Comparison of ENCODE assay signal across 8 cellular contexts in the genomic region with DNA sequence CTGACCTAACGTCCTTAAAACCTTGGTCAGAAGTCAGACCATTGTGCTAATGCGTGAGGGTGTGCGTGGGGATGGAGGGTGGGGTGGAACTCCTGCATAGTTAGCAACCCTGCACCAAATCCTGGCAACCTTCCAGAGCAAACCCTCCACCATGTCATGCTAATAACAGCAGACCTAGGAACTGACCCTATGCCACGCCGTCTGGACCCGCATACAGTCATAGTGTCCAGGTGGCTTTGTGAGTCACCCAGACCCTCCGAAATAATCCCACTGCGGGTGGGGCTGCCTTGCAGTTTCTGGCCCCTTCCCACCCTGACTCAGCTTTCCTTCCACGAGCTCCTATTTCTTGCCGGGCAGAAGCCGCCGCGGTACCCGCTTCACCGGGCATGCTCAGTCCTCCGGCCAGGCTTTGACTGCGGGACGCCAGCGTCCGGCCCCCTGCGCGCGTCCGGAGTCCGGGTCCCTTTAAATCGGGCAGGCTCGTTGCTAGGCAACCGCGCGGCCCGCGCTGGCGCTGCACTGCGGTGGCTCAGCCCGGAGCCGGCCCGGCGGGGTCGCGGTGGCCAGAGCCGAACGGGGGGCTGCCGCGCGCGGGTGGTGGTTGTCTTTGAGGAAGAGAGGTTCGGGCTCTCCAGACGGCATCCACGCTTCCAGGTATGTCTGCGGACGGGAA. TPM values are rescaled to one million over a fixed set of nuclear protein-coding genes. Genes with fewer than 3 reads are reported as not detected.
DNase-seq lines count a peak whose midpoint lies in the region; ATAC-seq, FAIRE-seq and TF ChIP-seq lines count a peak whose summit lies in the region.

A gene (plus strand): TSS at position 493 of the 673 bp plus-strand sequence. CDS start 7,619 bp downstream, outside the sequence.

- 42% methylated on average over 9 of the region's 51 CpGs for WGBS in A549 (ENCODE audit: missing lambda C conversion rate)
- 48% methylated on average over 21 of the region's 51 CpGs; no CpG with 5 or more reads in 1 of the 2 donors for WGBS in transverse colon (ENCODE audit: low coverage in 1 of 2), 2 donors

- intact Hi-C loops in transverse colon (cut with DNase I; ENCODE audit: low total_unique reads), result no loop called here

- peak within 1 kb of the TSS; percentile 94 for H3K4me2 ChIP-seq in A549

- TF ChIP-seq CTCF in A549 (IDR thresholded peaks at IDR 0.05) (no peak), endothelial cell (IDR thresholded peaks at IDR 0.05; ENCODE audit: unreplicated experiment) (no peak), transverse colon (IDR thresholded peaks at IDR 0.05) (no peak)

- POLR2A ChIA-PET in A549 (lab: Yijun Ruan, JAX), result no interaction called here

- peak; percentile 7 to 28 for DNase-seq in A549 (ENCODE audit: low read depth in 1 of 2, low spot score in 1 of 2)
- DNase-seq in RPMI7951 (ENCODE audit: low read depth), result peak; percentile 32
- DNase-seq in endothelial cell (ENCODE audit: low spot score), result peak; percentile 76
- DNase-seq in midbrain (lab: John Stamatoyannopoulos, UW), result peak; percentile 51
- peak; percentile 30 for DNase-seq in transverse colon
- no peak for DNase-seq in MV-4-11 (lab: John Stamatoyannopoulos, UW)

- no peak for TF ChIP-seq RAD21 in A549 (conservative IDR thresholded peaks at IDR 0.05 in 1 of 2, IDR thresholded peaks at IDR 0.05 in 1 of 2)

- H3K27me3 ChIP-seq in transverse colon, result peaks cover 9% of the 10 kb centered on the region

- peaks cover 2% of the 10 kb centered on the region for H3K27me3 Mint-ChIP-seq in endothelial cell (ENCODE audit: unreplicated experiment)

- TF ChIP-seq EP300 in A549 (IDR thresholded peaks at IDR 0.05) (no peak), transverse colon (IDR thresholded peaks at IDR 0.05; ENCODE audit: low read depth) (no peak)

- in situ Hi-C loops in transverse colon (cut with MboI; ENCODE audit: low pct_ligation_motif_present in 1 of 4, low pct_unique_long_range_greater_than_20kb in 1 of 4, low sequenced_read_pairs in 3 of 4), result no loop called here

- FAIRE-seq in A549 (lab: Jason Lieb, UNC), result no peak

- ATAC-seq in A549 (peak; percentile 77 to 93; a peak in 5 of 6 replicates), GM18868 (IDR thresholded peaks at IDR 0.05; ENCODE audit: unreplicated experiment) (peak; percentile 79), HG03460 (IDR thresholded peaks at IDR 0.05; ENCODE audit: unreplicated experiment) (no peak)

- H3K4me1 Mint-ChIP-seq in endothelial cell (ENCODE audit: unreplicated experiment), result peaks cover 24% of the 10 kb centered on the region

- no peaks in the 10 kb centered on the region for H3K9me3 ChIP-seq in A549
- no peaks in the 10 kb centered on the region for H3K9me3 ChIP-seq in transverse colon

- TF ChIP-seq POLR2A in A549 (IDR thresholded peaks at IDR 0.05; ENCODE audit: low read length), result no peak
- no peak for TF ChIP-seq POLR2A in transverse colon (IDR thresholded peaks at IDR 0.05)

- no peaks in the 10 kb centered on the region for H3K9me3 Mint-ChIP-seq in endothelial cell (ENCODE audit: unreplicated experiment)

- no peaks in the 10 kb centered on the region for H3K36me3 Mint-ChIP-seq in endothelial cell (ENCODE audit: low read depth, unreplicated experiment)

- no peak within 1 kb of the TSS for H3K27ac Mint-ChIP-seq in endothelial cell (ENCODE audit: unreplicated experiment)

- H3K36me3 ChIP-seq in transverse colon, result no peaks in the 10 kb centered on the region

- CTCF ChIA-PET in A549 (lab: Yijun Ruan, JAX), result no interaction called here

- peak within 1 kb of the TSS in 1 of 2 experiments; percentile 71; a peak in 3 of 6 replicates for H3K27ac ChIP-seq in A549
- no peak within 1 kb of the TSS for H3K27ac ChIP-seq in transverse colon

- H3K4me3 Mint-ChIP-seq in endothelial cell (ENCODE audit: unreplicated experiment), result peak within 1 kb of the TSS; percentile 62

- H3K4me1 ChIP-seq in A549 (no peaks in the 10 kb centered on the region), transverse colon (peaks cover 0 to 4% (median 0%) of the 10 kb centered on the region in 4 donors)

- H3K4me3 ChIP-seq in A549 (peak within 1 kb of the TSS; percentile 66), transverse colon (peak within 1 kb of the TSS; percentile 27 to 51 (median 36))

TF ChIP-seq in A549, 52 proteins besides CTCF, POLR2A, EP300 and RAD21:
- TF ChIP-seq PHF8 (IDR thresholded peaks at IDR 0.05; ENCODE audit: borderline replicate concordance, low read depth), result no peak
- TF ChIP-seq, protein P1, sequence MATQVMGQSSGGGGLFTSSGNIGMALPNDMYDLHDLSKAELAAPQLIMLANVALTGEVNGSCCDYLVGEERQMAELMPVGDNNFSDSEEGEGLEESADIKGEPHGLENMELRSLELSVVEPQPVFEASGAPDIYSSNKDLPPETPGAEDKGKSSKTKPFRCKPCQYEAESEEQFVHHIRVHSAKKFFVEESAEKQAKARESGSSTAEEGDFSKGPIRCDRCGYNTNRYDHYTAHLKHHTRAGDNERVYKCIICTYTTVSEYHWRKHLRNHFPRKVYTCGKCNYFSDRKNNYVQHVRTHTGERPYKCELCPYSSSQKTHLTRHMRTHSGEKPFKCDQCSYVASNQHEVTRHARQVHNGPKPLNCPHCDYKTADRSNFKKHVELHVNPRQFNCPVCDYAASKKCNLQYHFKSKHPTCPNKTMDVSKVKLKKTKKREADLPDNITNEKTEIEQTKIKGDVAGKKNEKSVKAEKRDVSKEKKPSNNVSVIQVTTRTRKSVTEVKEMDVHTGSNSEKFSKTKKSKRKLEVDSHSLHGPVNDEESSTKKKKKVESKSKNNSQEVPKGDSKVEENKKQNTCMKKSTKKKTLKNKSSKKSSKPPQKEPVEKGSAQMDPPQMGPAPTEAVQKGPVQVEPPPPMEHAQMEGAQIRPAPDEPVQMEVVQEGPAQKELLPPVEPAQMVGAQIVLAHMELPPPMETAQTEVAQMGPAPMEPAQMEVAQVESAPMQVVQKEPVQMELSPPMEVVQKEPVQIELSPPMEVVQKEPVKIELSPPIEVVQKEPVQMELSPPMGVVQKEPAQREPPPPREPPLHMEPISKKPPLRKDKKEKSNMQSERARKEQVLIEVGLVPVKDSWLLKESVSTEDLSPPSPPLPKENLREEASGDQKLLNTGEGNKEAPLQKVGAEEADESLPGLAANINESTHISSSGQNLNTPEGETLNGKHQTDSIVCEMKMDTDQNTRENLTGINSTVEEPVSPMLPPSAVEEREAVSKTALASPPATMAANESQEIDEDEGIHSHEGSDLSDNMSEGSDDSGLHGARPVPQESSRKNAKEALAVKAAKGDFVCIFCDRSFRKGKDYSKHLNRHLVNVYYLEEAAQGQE (IDR thresholded peaks at IDR 0.05), result no peak
- TF ChIP-seq, protein P2, sequence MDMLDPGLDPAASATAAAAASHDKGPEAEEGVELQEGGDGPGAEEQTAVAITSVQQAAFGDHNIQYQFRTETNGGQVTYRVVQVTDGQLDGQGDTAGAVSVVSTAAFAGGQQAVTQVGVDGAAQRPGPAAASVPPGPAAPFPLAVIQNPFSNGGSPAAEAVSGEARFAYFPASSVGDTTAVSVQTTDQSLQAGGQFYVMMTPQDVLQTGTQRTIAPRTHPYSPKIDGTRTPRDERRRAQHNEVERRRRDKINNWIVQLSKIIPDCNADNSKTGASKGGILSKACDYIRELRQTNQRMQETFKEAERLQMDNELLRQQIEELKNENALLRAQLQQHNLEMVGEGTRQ (IDR thresholded peaks at IDR 0.05), result no peak
- no peak for TF ChIP-seq CHD4 (IDR thresholded peaks at IDR 0.05; ENCODE audit: borderline replicate concordance)
- no peak for TF ChIP-seq TFCP2L1 (CRISPR knock-in tag; IDR thresholded peaks at IDR 0.05)
- TF ChIP-seq SREBF2 (IDR thresholded peaks at IDR 0.05), result no peak
- TF ChIP-seq, protein P3, sequence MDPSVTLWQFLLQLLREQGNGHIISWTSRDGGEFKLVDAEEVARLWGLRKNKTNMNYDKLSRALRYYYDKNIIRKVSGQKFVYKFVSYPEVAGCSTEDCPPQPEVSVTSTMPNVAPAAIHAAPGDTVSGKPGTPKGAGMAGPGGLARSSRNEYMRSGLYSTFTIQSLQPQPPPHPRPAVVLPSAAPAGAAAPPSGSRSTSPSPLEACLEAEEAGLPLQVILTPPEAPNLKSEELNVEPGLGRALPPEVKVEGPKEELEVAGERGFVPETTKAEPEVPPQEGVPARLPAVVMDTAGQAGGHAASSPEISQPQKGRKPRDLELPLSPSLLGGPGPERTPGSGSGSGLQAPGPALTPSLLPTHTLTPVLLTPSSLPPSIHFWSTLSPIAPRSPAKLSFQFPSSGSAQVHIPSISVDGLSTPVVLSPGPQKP (IDR thresholded peaks at IDR 0.05; ENCODE audit: low read depth, low read length), result no peak
- no peak for TF ChIP-seq KDM5A (IDR thresholded peaks at IDR 0.05)
- TF ChIP-seq, protein P4, sequence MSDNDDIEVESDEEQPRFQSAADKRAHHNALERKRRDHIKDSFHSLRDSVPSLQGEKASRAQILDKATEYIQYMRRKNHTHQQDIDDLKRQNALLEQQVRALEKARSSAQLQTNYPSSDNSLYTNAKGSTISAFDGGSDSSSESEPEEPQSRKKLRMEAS (IDR thresholded peaks at IDR 0.05), result no peak

RNA-seq across cellular contexts. Expression of the gene that starts here (rescaled TPM):
- 0.09 TPM in 1 of 2 replicates, not detected in the other for polyA plus RNA-seq in A549 (2011; rRNA removed)
- polyA plus RNA-seq in A549 (2012; cell fraction: cytosol; rRNA removed), result not detected in 2 replicates
- not detected in 2 replicates for polyA plus RNA-seq in A549 (2012; cell fraction: nucleus; rRNA removed)
- 0.07 TPM in 1 of 3 replicates, not detected in the others for polyA plus RNA-seq in A549 (2017; fragmentation: RNase III; extraction: RNeasy Plus Mini Kit Qiagen cat#74134 plus additional on column Dnase treatment)
- not detected in 2 replicates for polyA minus RNA-seq in A549 (2011; rRNA and poly(A)+ RNA removed)
- total RNA-seq in RPMI7951 (2014; rRNA removed; shearing (Covaris generic)), result not detected in 2 replicates
- 2.2 TPM for total RNA-seq in endothelial cell (ENCODE audit: unreplicated experiment)
- under 1 TPM in 1 of 4 donors, not detected in 3; 0.64 TPM for total RNA-seq in transverse colon

Comparison
In these comparisons a context has a peak if more than half of its experiments do, and no peak if none do; other contexts are left out.
1. Peak in DNase-seq, ATAC-seq, H3K4me3 ChIP-seq and H3K4me2 ChIP-seq in A549; RNA of the gene not detected or under 1 TPM.
2. Peak in DNase-seq in RPMI7951; RNA of the gene not detected or under 1 TPM.
3. Peak in DNase-seq and H3K4me3 ChIP-seq in transverse colon; RNA of the gene not detected or under 1 TPM.